17 cellular contexts compared by ENCODE assay signal in genomic region chr1:101938681-101939080, GRCh38. TPM values are rescaled to one million over a fixed set of nuclear protein-coding genes. Genes with fewer than 3 reads are reported as not detected.
A peak's percentile ranks its signal among the peaks of the same experiment; 100 is the strongest.
DNase-seq lines count a peak whose midpoint lies in the region; ATAC-seq and TF ChIP-seq lines count a peak whose summit lies in the region.
"Had no signal": no experiment of that assay in that cellular context is flagged by ENCODE, and none has a peak within 500 bp of the region (broad histone marks: within the 10 kb centered on the region; RNA-seq: fewer than 3 reads in every experiment).

No MANE protein-coding gene starts in this region.

- intact Hi-C loops in transverse colon (cut with DNase I; ENCODE audit: low total_unique reads), result no loop called here

- no peak for TF ChIP-seq POLR2A in transverse colon (IDR thresholded peaks at IDR 0.05)

- H3K9me3 Mint-ChIP-seq in HFFc6, result peaks cover 18% of the 10 kb centered on the region
- H3K9me3 Mint-ChIP-seq: CD8-positive, alpha-beta T cell had no signal

- H3K27me3 ChIP-seq in transverse colon, result no peaks in the 10 kb centered on the region
- H3K27me3 ChIP-seq: BE2C, BLaER1 had no signal

- H3K4me3 Mint-ChIP-seq in HFFc6, result no peak overlapping the region
- H3K4me3 Mint-ChIP-seq: CD4-positive, alpha-beta T cell; CD8-positive, alpha-beta T cell had no signal

- no peak for TF ChIP-seq EP300 in transverse colon (IDR thresholded peaks at IDR 0.05; ENCODE audit: low read depth)

- TF ChIP-seq CTCF in 22Rv1 (IDR thresholded peaks at IDR 0.05) (0 out of 2 replicates have a peak, but pooled peaks have one; percentile 1), transverse colon (IDR thresholded peaks at IDR 0.05) (no peak), HFFc6 (IDR thresholded peaks at IDR 0.05) (no peak)

- H3K27ac ChIP-seq in 22Rv1 (no peak overlapping the region), transverse colon (no peak overlapping the region)
- H3K27ac ChIP-seq: BLaER1 had no signal

- no peaks in the 10 kb centered on the region for H3K27me3 Mint-ChIP-seq in HFFc6 (ENCODE audit: insufficient read depth)
- H3K27me3 Mint-ChIP-seq: CD4-positive, alpha-beta T cell had no signal

- no peaks in the 10 kb centered on the region for H3K9me3 ChIP-seq in transverse colon
- H3K9me3 ChIP-seq: BE2C, BLaER1, Caco-2 had no signal

- ATAC-seq in GM19452 (IDR thresholded peaks at IDR 0.05; ENCODE audit: unreplicated experiment), result no peak
- ATAC-seq: CD8-positive, alpha-beta T cell; GM12878 had no signal

- no peaks in the 10 kb centered on the region for H3K4me1 Mint-ChIP-seq in HFFc6 (ENCODE audit: low read depth)

- peak; percentile 76 for DNase-seq in G401 (ENCODE audit: low spot score)
- peak; percentile 71 for DNase-seq in cerebellar cortex (ENCODE audit: low spot score)
- DNase-seq in transverse colon, result no peak
- DNase-seq in HFFc6, result no peak
- DNase-seq: 8988T; ACHN; BE2C; Caco-2; Calu3; CD4-positive, alpha-beta T cell; CD8-positive, alpha-beta T cell; DMS79 treated with DMSO at 0.1 percent for 48 hours; GDM1 had no signal

- in situ Hi-C loops in G401 (cut with HindIII; ENCODE audit: low sequenced_read_pairs) (no loop called here), transverse colon (cut with MboI; ENCODE audit: low pct_ligation_motif_present in 1 of 4, low pct_unique_long_range_greater_than_20kb in 1 of 4, low sequenced_read_pairs in 3 of 4) (no loop called here)

- no peaks in the 10 kb centered on the region for H3K36me3 Mint-ChIP-seq in HFFc6 (ENCODE audit: low read depth)
- H3K36me3 Mint-ChIP-seq: CD8-positive, alpha-beta T cell had no signal

- no peak overlapping the region for H3K4me3 ChIP-seq in transverse colon
- H3K4me3 ChIP-seq: BLaER1, GM12878 had no signal

- no peaks in the 10 kb centered on the region for H3K36me3 ChIP-seq in transverse colon
- H3K36me3 ChIP-seq: BE2C, BLaER1 had no signal

- H3K4me1 ChIP-seq in transverse colon, result no peaks in the 10 kb centered on the region
- H3K4me1 ChIP-seq: BE2C, BLaER1, Caco-2 had no signal

- 0 to 22% methylated on average over 1 of the region's 1 CpG for WGBS in transverse colon (ENCODE audit: low coverage in 1 of 2), 2 donors

- no peak overlapping the region for H3K27ac Mint-ChIP-seq in HFFc6
- H3K27ac Mint-ChIP-seq: CD4-positive, alpha-beta T cell; CD8-positive, alpha-beta T cell had no signal

RNA-seq across cellular contexts. Expression of gene OLFM3, which starts 58.0 kb away (rescaled TPM):
- not detected in 2 replicates for total RNA-seq in G401 (2014; rRNA removed; shearing (Covaris generic))
- total RNA-seq in transverse colon, result under 1 TPM in 1 of 4 donors, not detected in 3; 0.55 TPM
- total RNA-seq in HFFc6 (2021; fragmentation: NEBNext Ultra II Directional; extraction: Animal tissue kit (Norgen Biotek cat#: 25700)), result not detected
- total RNA-seq: Caco-2; Calu3; CD4-positive, alpha-beta T cell; CD8-positive, alpha-beta T cell; GM12878 had no signal

Comparison
In these comparisons a context has a peak if more than half of its experiments do, and no peak if none do; other contexts are left out.
1. DNase-seq: peak in G401 (single experiment) and cerebellar cortex (single experiment); none in transverse colon (single experiment) and HFFc6 (single experiment).